In the genomic region with DNA sequence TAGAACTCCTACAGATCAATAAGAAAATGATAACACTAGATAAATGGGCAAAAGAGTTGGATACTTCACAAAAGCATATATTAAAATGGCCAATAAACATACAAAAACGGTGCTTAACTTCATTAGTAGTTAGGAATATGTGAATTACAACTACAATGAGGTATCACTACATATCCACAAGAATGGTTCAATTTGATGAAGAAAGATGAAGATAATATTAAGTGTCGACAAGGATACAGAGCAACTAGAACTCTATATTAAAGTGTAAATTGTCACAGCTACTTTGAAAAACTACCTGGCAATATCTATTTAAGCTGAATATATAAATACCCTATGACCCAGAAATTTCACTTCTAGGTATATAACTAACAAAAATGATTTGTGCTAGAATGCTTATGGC, we compare ENCODE assay signal across 6 cellular contexts.
"Had no signal": no experiment of that assay in that cellular context is flagged by ENCODE, and none has a peak within 500 bp of the region (broad histone marks: within the 10 kb centered on the region; RNA-seq: fewer than 3 reads in every experiment).

No MANE protein-coding gene starts in this region.

- DNase-seq: IMR-90, KBM-7, KG1 had no signal

- H3K27ac ChIP-seq: HL-60 had no signal

- FAIRE-seq: HTR-8/SVneo, K562 had no signal

- ATAC-seq: K562 had no signal

- H3K4me3 ChIP-seq: K562 had no signal
